ENCODE assay signal across 10 cellular contexts in the genomic region with DNA sequence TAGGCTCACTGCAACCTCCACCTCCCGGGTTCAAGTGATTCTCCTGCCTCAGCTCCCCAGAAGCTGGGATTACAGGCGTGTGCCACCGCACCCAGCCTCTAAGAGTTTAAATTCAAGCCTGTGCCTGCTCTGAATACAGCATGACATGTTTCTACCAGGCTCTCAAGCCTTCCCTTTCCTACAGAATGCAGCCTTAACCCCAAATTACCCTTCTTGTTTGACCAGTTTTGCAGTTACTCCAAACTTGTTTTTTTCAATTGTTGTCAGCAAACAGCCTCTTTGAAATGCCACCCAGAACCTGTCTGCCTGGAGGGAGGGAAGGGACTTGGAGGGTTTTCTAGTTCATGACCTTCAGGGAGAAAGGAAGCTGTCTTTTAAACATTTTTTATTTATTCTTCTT. TPM values are rescaled to one million over a fixed set of nuclear protein-coding genes. Genes with fewer than 3 reads are reported as not detected.
DNase-seq lines count a peak whose midpoint lies in the region; ATAC-seq, FAIRE-seq and TF ChIP-seq lines count a peak whose summit lies in the region.
"Had no signal": no experiment of that assay in that cellular context is flagged by ENCODE, and none has a peak within 500 bp of the region (broad histone marks: within the 10 kb centered on the region; RNA-seq: fewer than 3 reads in every experiment).

No MANE protein-coding gene starts in this region.

- peak; percentile 44 for DNase-seq in GM23338 (ENCODE audit: low spot score)
- DNase-seq in keratinocyte (ENCODE audit: low read depth, low spot score) = peak; percentile 84
- no peak for DNase-seq in substantia nigra (lab: John Stamatoyannopoulos, UW)
- DNase-seq in NCI-H2171 (lab: John Stamatoyannopoulos, UW) = no peak
- no peak for DNase-seq in brain microvascular endothelial cell
- no peak for DNase-seq in activated CD8-positive, alpha-beta memory T cell treated with anti-CD3 and anti-CD28 coated beads for 24 hours
- DNase-seq: activated gamma-delta T cell, heart left ventricle had no signal

- H3K27ac ChIP-seq in GM23338 (ENCODE audit: low read depth) (no peak overlapping the region), VCaP (peak overlapping the region; percentile 85), keratinocyte (ENCODE audit: control insufficient read depth, insufficient read depth, low read length) (peak overlapping the region; percentile 45), substantia nigra (ENCODE audit: low read depth, low read length, poor library complexity, severe bottlenecking) (peak overlapping the region; percentile 98), brain microvascular endothelial cell (no peak overlapping the region)

- no peak for TF ChIP-seq CTCF in GM23338 (conservative IDR thresholded peaks at IDR 0.05; ENCODE audit: low read depth in 2 of 2)
- no peak for TF ChIP-seq CTCF in VCaP (conservative IDR thresholded peaks at IDR 0.05)
- TF ChIP-seq CTCF in keratinocyte (optimal IDR thresholded peaks at IDR 0.05 in 1 of 3, IDR thresholded peaks at IDR 0.05 in 1 of 3, conservative IDR thresholded peaks at IDR 0.05 in 1 of 3; ENCODE audit: extremely low read depth in 1 of 3, insufficient read depth in 2 of 3, low read length in 3 of 3) = no peak
- no peak for TF ChIP-seq CTCF in brain microvascular endothelial cell (IDR thresholded peaks at IDR 0.05; ENCODE audit: low read depth, low read length, missing control alignments)

- peak; percentile 69 for FAIRE-seq in keratinocyte (lab: Jason Lieb, UNC)

- H3K4me3 ChIP-seq in GM23338 (no peak overlapping the region), keratinocyte (ENCODE audit: control insufficient read depth in 2 of 3, extremely low read depth in 1 of 3, insufficient read depth in 2 of 3, low read depth in 1 of 3, low read length in 3 of 3) (no peak overlapping the region), brain microvascular endothelial cell (ENCODE audit: low read depth, low read length) (no peak overlapping the region)
- H3K4me3 ChIP-seq: heart left ventricle had no signal

- peaks cover 12% of the 10 kb centered on the region for H3K4me1 Mint-ChIP-seq in GM23338

- H3K9me3 Mint-ChIP-seq in GM23338 = no peaks in the 10 kb centered on the region

- H3K27ac Mint-ChIP-seq in GM23338 = no peak overlapping the region

- H3K36me3 ChIP-seq in GM23338 (ENCODE audit: insufficient read depth) = no peaks in the 10 kb centered on the region
- H3K36me3 ChIP-seq in keratinocyte (ENCODE audit: control insufficient read depth in 2 of 2, extremely low read depth in 1 of 2, insufficient read depth in 2 of 2, low read length in 2 of 2) = peaks cover 4 to 9% of the 10 kb centered on the region in 2 experiments
- no peaks in the 10 kb centered on the region for H3K36me3 ChIP-seq in brain microvascular endothelial cell (replicated peaks)

- in situ Hi-C loops in brain microvascular endothelial cell (cut with HindIII; ENCODE audit: low pct_ligation_motif_present, low sequenced_read_pairs) = no loop called here

- dilution Hi-C loops in keratinocyte (cut with MboI; ENCODE audit: extremely low pct_ligation_motif_present, low sequenced_read_pairs) = no loop called here

- peaks cover 17% of the 10 kb centered on the region; the same call in 1 of the 2 replicates for H4K20me1 ChIP-seq in GM23338 (replicated peaks; ENCODE audit: insufficient read depth)
- no peaks in the 10 kb centered on the region for H4K20me1 ChIP-seq in keratinocyte (ENCODE audit: control insufficient read depth, extremely low read depth, insufficient read depth, low read length)

- peaks cover 2% of the 10 kb centered on the region for H3K9me1 ChIP-seq in keratinocyte (ENCODE audit: control insufficient read depth, extremely low read depth, insufficient read depth, low read length)

- H3K9me2 ChIP-seq in GM23338 (ENCODE audit: insufficient read depth) = no peaks in the 10 kb centered on the region

- peaks cover 5% of the 10 kb centered on the region for H3K27me3 Mint-ChIP-seq in GM23338 (ENCODE audit: insufficient read depth, low read depth, poor library complexity)

- no peak overlapping the region for H2AFZ ChIP-seq in GM23338
- no peak overlapping the region for H2AFZ ChIP-seq in keratinocyte (ENCODE audit: control insufficient read depth, low read length)

- H3K4me1 ChIP-seq in GM23338 (ENCODE audit: insufficient read depth) (no peaks in the 10 kb centered on the region), keratinocyte (ENCODE audit: control insufficient read depth, extremely low read depth, insufficient read depth, low read length) (peaks cover 32% of the 10 kb centered on the region)

- no peaks in the 10 kb centered on the region for H3K9me3 ChIP-seq in keratinocyte (ENCODE audit: control insufficient read depth, low read depth, low read length)
- H3K9me3 ChIP-seq: heart left ventricle had no signal

- H3K79me2 ChIP-seq in GM23338 (replicated peaks; ENCODE audit: insufficient read depth) (peaks cover 13% of the 10 kb centered on the region), keratinocyte (ENCODE audit: control insufficient read depth, insufficient read depth, low read length) (peaks cover 13% of the 10 kb centered on the region)

- no peaks in the 10 kb centered on the region for H3K36me3 Mint-ChIP-seq in GM23338 (ENCODE audit: low read depth)

- H3K27me3 ChIP-seq in GM23338 (ENCODE audit: insufficient read depth) (no peaks in the 10 kb centered on the region), keratinocyte (ENCODE audit: control insufficient read depth, extremely low read depth, insufficient read depth, low read length) (no peaks in the 10 kb centered on the region), brain microvascular endothelial cell (replicated peaks) (no peaks in the 10 kb centered on the region)
- H3K27me3 ChIP-seq: heart left ventricle had no signal

- ATAC-seq in GM23338 = peak; percentile 43; the same call in 2 of the 3 replicates
- no peak for ATAC-seq in GM21528 (IDR thresholded peaks at IDR 0.05; ENCODE audit: low FRiP score, unreplicated experiment)

- H3K4me2 ChIP-seq in GM23338 = no peak overlapping the region
- peak overlapping the region; percentile 29 for H3K4me2 ChIP-seq in keratinocyte (ENCODE audit: control insufficient read depth, extremely low read depth, insufficient read depth, low read depth, low read length)

- H3F3A ChIP-seq in GM23338 (replicated peaks; ENCODE audit: low read depth) = no peaks in the 10 kb centered on the region

- 0 out of 3 replicates have a peak overlapping the region, but pooled peaks have one; percentile 7 for H3K4me3 Mint-ChIP-seq in GM23338

- H3K9ac ChIP-seq in keratinocyte (ENCODE audit: control insufficient read depth, extremely low read depth, insufficient read depth, low read length) = peak overlapping the region; percentile 6

TF ChIP-seq in GM23338, 12 proteins besides CTCF, POLR2A, EP300 and RAD21:
- TF ChIP-seq POLR2AphosphoS5 (IDR thresholded peaks at IDR 0.05; ENCODE audit: low read depth) = no peak

RNA-seq across cellular contexts. Expression of gene GLTP, which starts 15.4 kb away (rescaled TPM):
- total RNA-seq in GM23338 (2014; rRNA removed; shearing (Covaris generic)) = 24.4 and 30.2 TPM in 2 replicates
- polyA plus RNA-seq in GM23338 (2016; fragmentation: Nextera tagmentation; extraction: Ambion mirVana) (26.5 and 28.0 TPM in 2 replicates), keratinocyte (54.6 to 73.7 TPM (median 66.9 TPM) in 3 replicates)
- polyA plus RNA-seq in keratinocyte (2011; ENCODE audit: low read depth) = 423 TPM
- 81.7 and 87.6 TPM in 2 replicates for polyA plus RNA-seq in keratinocyte (2011; cell fraction: cytosol; rRNA removed)
- polyA plus RNA-seq in keratinocyte (2011; cell fraction: nucleus; rRNA removed) = 41.8 and 43.0 TPM in 2 replicates
- 58.9 and 522 TPM in 2 replicates for polyA plus RNA-seq in keratinocyte (2012; ENCODE audit: low replicate concordance)
- 94.5 to 199 TPM (median 154 TPM) in 3 replicates for polyA minus RNA-seq in keratinocyte
- 149 TPM for polyA minus RNA-seq in keratinocyte (2011; cell fraction: cytosol; rRNA and poly(A)+ RNA removed)
- polyA minus RNA-seq in keratinocyte (2011; cell fraction: nucleus; rRNA and poly(A)+ RNA removed) = 19.4 and 20.9 TPM in 2 replicates

RNA-seq across cellular contexts. Expression of gene TRPV4, which starts 31.7 kb away (rescaled TPM):
- 1.0 and 1.1 TPM in 2 replicates for total RNA-seq in GM23338 (2014; rRNA removed; shearing (Covaris generic))
- polyA plus RNA-seq in GM23338 (2016; fragmentation: Nextera tagmentation; extraction: Ambion mirVana) (0.50 and 0.66 TPM in 2 replicates), keratinocyte (0.46 to 0.76 TPM (median 0.70 TPM) in 3 replicates)
- 0.29 TPM for polyA plus RNA-seq in keratinocyte (2011; ENCODE audit: low read depth)
- polyA plus RNA-seq in keratinocyte (2011; cell fraction: cytosol; rRNA removed) = 0.17 and 0.44 TPM in 2 replicates
- polyA plus RNA-seq in keratinocyte (2011; cell fraction: nucleus; rRNA removed) = 0.59 TPM in 2 replicates
- 0.65 and 0.68 TPM in 2 replicates for polyA plus RNA-seq in keratinocyte (2012; ENCODE audit: low replicate concordance)
- 0.64 to 4.9 TPM (median 0.76 TPM) in 3 replicates for polyA minus RNA-seq in keratinocyte
- polyA minus RNA-seq in keratinocyte (2011; cell fraction: cytosol; rRNA and poly(A)+ RNA removed) = 0.77 TPM
- 0.23 and 0.32 TPM in 2 replicates for polyA minus RNA-seq in keratinocyte (2011; cell fraction: nucleus; rRNA and poly(A)+ RNA removed)

RNA-seq across cellular contexts. Expression of gene TCHP, which starts 35.2 kb away (rescaled TPM):
- 2.4 and 3.1 TPM in 2 replicates for total RNA-seq in GM23338 (2014; rRNA removed; shearing (Covaris generic))
- polyA plus RNA-seq in GM23338 (2016; fragmentation: Nextera tagmentation; extraction: Ambion mirVana) (6.2 and 7.4 TPM in 2 replicates), keratinocyte (6.8 to 10.1 TPM (median 9.6 TPM) in 3 replicates)
- 24.3 TPM for polyA plus RNA-seq in keratinocyte (2011; ENCODE audit: low read depth)
- 7.0 and 9.5 TPM in 2 replicates for polyA plus RNA-seq in keratinocyte (2011; cell fraction: cytosol; rRNA removed)
- polyA plus RNA-seq in keratinocyte (2011; cell fraction: nucleus; rRNA removed) = 17.2 and 18.2 TPM in 2 replicates
- 13.0 and 13.7 TPM in 2 replicates for polyA plus RNA-seq in keratinocyte (2012; ENCODE audit: low replicate concordance)
- 2.2 to 5.2 TPM (median 5.2 TPM) in 3 replicates for polyA minus RNA-seq in keratinocyte
- polyA minus RNA-seq in keratinocyte (2011; cell fraction: cytosol; rRNA and poly(A)+ RNA removed) = 3.3 TPM
- 3.3 and 3.5 TPM in 2 replicates for polyA minus RNA-seq in keratinocyte (2011; cell fraction: nucleus; rRNA and poly(A)+ RNA removed)

Comparison
In these comparisons a context has a peak if more than half of its experiments do, and no peak if none do; other contexts are left out.
1. DNase-seq: peak in GM23338 (single experiment) and keratinocyte (single experiment); none in substantia nigra (0 of 49), NCI-H2171 (single experiment), brain microvascular endothelial cell (single experiment) and activated CD8-positive, alpha-beta memory T cell treated with anti-CD3 and anti-CD28 coated beads for 24 hours (single experiment).
2. H3K27ac ChIP-seq: peak in VCaP (single experiment), keratinocyte (single experiment) and substantia nigra (single experiment); none in GM23338 (single experiment) and brain microvascular endothelial cell (single experiment).